ENCODE assay signal across 27 cellular contexts in the genomic region with DNA sequence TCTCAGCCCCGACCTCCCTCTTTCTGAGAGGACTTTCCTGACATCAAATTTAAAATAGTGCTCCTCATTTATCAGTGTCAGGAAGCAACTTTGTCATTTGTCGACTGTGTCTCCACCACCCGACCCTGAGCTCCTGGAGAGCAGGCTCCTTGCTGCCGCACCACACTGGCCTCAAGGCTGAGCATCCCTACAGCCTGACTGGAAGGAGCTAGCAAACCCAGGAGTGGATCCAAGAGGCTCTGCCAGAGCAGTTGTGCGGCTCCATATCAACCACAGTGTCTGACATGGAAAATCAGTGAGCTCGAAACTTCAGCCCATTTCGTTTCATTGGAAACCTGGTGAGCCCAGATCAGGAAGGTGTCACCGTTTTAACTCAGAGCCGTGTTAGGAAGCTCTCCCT.
"Had no signal": no experiment of that assay in that cellular context is flagged by ENCODE, and none has a peak within 500 bp of the region (broad histone marks: within the 10 kb centered on the region; RNA-seq: fewer than 3 reads in every experiment).

No MANE protein-coding gene starts in this region.

- H3K4me1 Mint-ChIP-seq: memory B cell; mesothelial cell of epicardium; naive B cell; neural crest cell; stimulated activated naive B cell treated with anti-CD40 and anti-IgM and Interleukin-4, amounts not matched to agents 10 μg/mL and 1 μg/mL and 100 μg/mL, for 72 hours had no signal

- H3K9me3 ChIP-seq: colonic mucosa, mucosa of descending colon, prostate gland, transverse colon, vagina had no signal

- H3K36me3 ChIP-seq: colonic mucosa, esophagus muscularis mucosa, gastroesophageal sphincter, heart right ventricle, prostate gland, sigmoid colon, transverse colon, vagina had no signal

- H3K36me3 Mint-ChIP-seq: mesothelial cell of epicardium; natural killer cell treated with Interleukin-12 subunit alpha and Interleukin-12 subunit beta and Interleukin-15 and Interleukin-18, amount 100 ng/mL, for 72 hours had no signal

- H3K27me3 Mint-ChIP-seq: stimulated activated naive CD8-positive, alpha-beta T cell treated with anti-CD3 and anti-CD28 coated beads, Interleukin-15, Interleukin-2, amounts not matched to agents 100 ng/mL and 50 ng/mL, for 24 hours had no signal

- H3K4me1 ChIP-seq: colonic mucosa, esophagus muscularis mucosa, foreskin keratinocyte, gastroesophageal sphincter, heart right ventricle, prostate gland, sigmoid colon, transverse colon, vagina had no signal

- DNase-seq: colonic mucosa; dermis blood vessel endothelial cell; effector memory CD4-positive, alpha-beta T cell; foreskin keratinocyte; heart right ventricle; hippocampal formation; mucosa of descending colon; naive B cell; right cardiac atrium; sigmoid colon; stimulated activated CD4-positive, alpha-beta T cell treated with anti-CD3 and anti-CD28 coated beads, Interleukin-2, amount 100 ng/mL, for 24 hours; stimulated activated CD4-positive, alpha-beta T cell treated with anti-CD3 and anti-CD28 coated beads, Interleukin-4, amount 100 ng/mL, for 4 hours; stimulated activated naive B cell treated with anti-CD40 and anti-IgM and Interleukin-4, amounts not matched to agents 10 μg/mL and 1 μg/mL and 100 μg/mL, for 72 hours; transverse colon had no signal

- FAIRE-seq: endothelial cell of umbilical vein, islet of Langerhans had no signal

- H3K27ac ChIP-seq: colonic mucosa, esophagus muscularis mucosa, foreskin keratinocyte, gastroesophageal sphincter, heart right ventricle, prostate gland, sigmoid colon, transverse colon, vagina had no signal

- ATAC-seq: foreskin keratinocyte; gastroesophageal sphincter; heart right ventricle; left lobe of liver; mucosa of descending colon; natural killer cell treated with Interleukin-12 subunit alpha and Interleukin-12 subunit beta and Interleukin-15 and Interleukin-18, amount 100 ng/mL, for 72 hours; right cardiac atrium; stimulated activated naive B cell treated with anti-CD40 and anti-IgM and Interleukin-4, amounts not matched to agents 10 μg/mL and 1 μg/mL and 100 μg/mL, for 72 hours had no signal

- H3K4me3 Mint-ChIP-seq: memory B cell; mesothelial cell of epicardium; natural killer cell treated with Interleukin-12 subunit alpha and Interleukin-12 subunit beta and Interleukin-15 and Interleukin-18, amount 100 ng/mL, for 72 hours; neural crest cell; stimulated activated naive B cell treated with anti-CD40 and anti-IgM and Interleukin-4, amounts not matched to agents 10 μg/mL and 1 μg/mL and 100 μg/mL, for 72 hours; stimulated activated naive CD8-positive, alpha-beta T cell treated with anti-CD3 and anti-CD28 coated beads, Interleukin-15, Interleukin-2, amounts not matched to agents 100 ng/mL and 50 ng/mL, for 24 hours had no signal

- H3K4me3 ChIP-seq: colonic mucosa, esophagus muscularis mucosa, gastroesophageal sphincter, heart right ventricle, lung, mucosa of descending colon, prostate gland, sigmoid colon, transverse colon, vagina had no signal

- H3K27ac Mint-ChIP-seq: memory B cell; mesothelial cell of epicardium; naive B cell; natural killer cell treated with Interleukin-12 subunit alpha and Interleukin-12 subunit beta and Interleukin-15 and Interleukin-18, amount 100 ng/mL, for 72 hours; stimulated activated naive B cell treated with anti-CD40 and anti-IgM and Interleukin-4, amounts not matched to agents 10 μg/mL and 1 μg/mL and 100 μg/mL, for 72 hours; stimulated activated naive CD8-positive, alpha-beta T cell treated with anti-CD3 and anti-CD28 coated beads, Interleukin-15, Interleukin-2, amounts not matched to agents 100 ng/mL and 50 ng/mL, for 24 hours had no signal
